Comparison of ENCODE assay signal across 20 cellular contexts in genomic region chr15:38620108-38620507, GRCh38.
"Had no signal": no experiment of that assay in that cellular context is flagged by ENCODE, and none has a peak within 500 bp of the region (broad histone marks: within the 10 kb centered on the region; RNA-seq: fewer than 3 reads in every experiment).

No MANE protein-coding gene starts in this region.

- H3K4me1 ChIP-seq: colonic mucosa, gastrocnemius medialis, tibial nerve, uterus had no signal

- H3K27me3 ChIP-seq: colonic mucosa, gastrocnemius medialis, tibial nerve, uterus had no signal

- H3K9me3 ChIP-seq: colonic mucosa, gastrocnemius medialis, lower lobe of right lung, tibial nerve, uterus had no signal

- H3K27ac ChIP-seq: colonic mucosa, gastrocnemius medialis, lower lobe of right lung, tibial nerve, uterus, WERI-Rb-1 had no signal

- ATAC-seq: activated T-helper 17 cell treated with anti-CD3 and anti-CD28 coated beads, Interleukin-2, amount 50 U/mL, for 72 hours; esophagus mucosa; gastrocnemius medialis had no signal

- DNase-seq: activated CD4-positive, alpha-beta memory T cell treated with anti-CD3 and anti-CD28 coated beads for 36 hours; activated naive CD4-positive, alpha-beta T cell treated with Interleukin-2 at 50 U/mL for 16 hours; activated naive CD8-positive, alpha-beta T cell treated with anti-CD3 and anti-CD28 coated beads, Interleukin-2, amount 10 ng/mL, durations not matched to agents 7 days and 5 days; activated T-cell treated with anti-CD3 and anti-CD28 coated beads, Interleukin-2, amount 50 U/mL, for 1 hour; amygdala; colonic mucosa; gastrocnemius medialis; immature natural killer cell; lower lobe of right lung; nephron progenitor cell; occipital lobe; posterior cingulate gyrus; retina; stimulated activated CD4-positive, alpha-beta T cell treated with anti-CD3 and anti-CD28 coated beads, Interleukin-2, amount 100 ng/mL, for 24 hours; stimulated activated naive CD4-positive, alpha-beta T cell treated with Interleukin-2 at 50 U/mL for 16 hours; uterus; WERI-Rb-1 had no signal

- H3K4me3 ChIP-seq: colonic mucosa, gastrocnemius medialis, lower lobe of right lung, tibial nerve, uterus had no signal

- H3K36me3 ChIP-seq: colonic mucosa, gastrocnemius medialis, lower lobe of right lung, tibial nerve, uterus, WERI-Rb-1 had no signal
